15 cellular contexts compared by ENCODE assay signal in the genomic region with DNA sequence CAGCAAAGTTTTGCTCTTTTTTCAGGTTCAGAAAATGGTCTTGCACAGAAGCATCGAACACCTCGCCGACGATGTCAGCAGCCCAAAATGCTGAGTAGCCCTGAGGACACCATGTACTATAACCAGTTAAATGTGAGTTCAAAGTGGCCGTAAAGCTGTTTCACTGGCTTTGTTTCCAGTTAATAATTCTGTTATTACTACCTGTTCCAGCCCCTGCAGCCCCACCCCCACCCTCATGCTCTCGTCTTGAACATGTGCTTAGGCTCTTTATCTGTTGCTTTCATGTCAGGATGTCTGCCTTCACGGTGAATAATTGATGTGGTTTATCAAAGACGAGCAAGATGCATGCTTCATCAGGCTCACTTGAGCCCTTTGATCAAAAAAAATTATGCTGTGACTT.
DNase-seq lines count a peak whose midpoint lies in the region; ATAC-seq and TF ChIP-seq lines count a peak whose summit lies in the region.
"Had no signal": no experiment of that assay in that cellular context is flagged by ENCODE, and none has a peak within 500 bp of the region (broad histone marks: within the 10 kb centered on the region; RNA-seq: fewer than 3 reads in every experiment).

No MANE protein-coding gene starts in this region.

- no peaks in the 10 kb centered on the region for H3K9me3 ChIP-seq in aorta (ENCODE audit: control insufficient read depth, low read length)
- H3K9me3 ChIP-seq: neutrophil had no signal

- H3K36me3 ChIP-seq in aorta (ENCODE audit: control insufficient read depth in 1 of 2, insufficient read depth in 2 of 2, low read length in 1 of 2): no peaks in the 10 kb centered on the region
- H3K36me3 ChIP-seq: neutrophil had no signal

- H3K27me3 Mint-ChIP-seq in activated CD4-positive, alpha-beta T cell treated with anti-CD3 and anti-CD28 coated beads, Interleukin-2, amount 10 ng/mL, durations not matched to agents 24 days and 14 days: peaks cover 16% of the 10 kb centered on the region
- H3K27me3 Mint-ChIP-seq in central memory CD8-positive, alpha-beta T cell: no peaks in the 10 kb centered on the region
- H3K27me3 Mint-ChIP-seq in WTC11 (ENCODE audit: low read depth): no peaks in the 10 kb centered on the region

- H3K36me3 Mint-ChIP-seq in activated CD4-positive, alpha-beta T cell treated with anti-CD3 and anti-CD28 coated beads, Interleukin-2, amount 10 ng/mL, durations not matched to agents 24 days and 14 days (ENCODE audit: low read depth): no peaks in the 10 kb centered on the region
- H3K36me3 Mint-ChIP-seq in central memory CD8-positive, alpha-beta T cell (ENCODE audit: insufficient read depth): no peaks in the 10 kb centered on the region
- H3K36me3 Mint-ChIP-seq in WTC11: no peaks in the 10 kb centered on the region

- ATAC-seq in central memory CD8-positive, alpha-beta T cell (replicated peaks; ENCODE audit: extremely low read depth, poor library complexity, severe bottlenecking): peak; percentile 91
- ATAC-seq in stimulated activated naive CD8-positive, alpha-beta T cell treated with anti-CD3 and anti-CD28 coated beads, Interleukin-15, Interleukin-2, amounts not matched to agents 100 U/mL and 50 U/mL, for 24 hours: no peak
- ATAC-seq in aorta (ENCODE audit: low FRiP score) (no peak), WTC11 (no peak)
- ATAC-seq: Right ventricle myocardium inferior had no signal

- H3K4me1 Mint-ChIP-seq in activated CD4-positive, alpha-beta T cell treated with anti-CD3 and anti-CD28 coated beads, Interleukin-2, amount 10 ng/mL, durations not matched to agents 24 days and 14 days: peaks cover 12% of the 10 kb centered on the region
- H3K4me1 Mint-ChIP-seq in central memory CD8-positive, alpha-beta T cell: peaks cover 29% of the 10 kb centered on the region
- peaks cover 25% of the 10 kb centered on the region for H3K4me1 Mint-ChIP-seq in WTC11

- H3K27ac ChIP-seq in aorta (ENCODE audit: low read depth in 1 of 2, low read length in 2 of 2): no peak overlapping the region
- H3K27ac ChIP-seq: KMS-11, neutrophil, skin epidermis had no signal

- peak; percentile 10 for DNase-seq in stimulated activated CD4-positive, alpha-beta T cell treated with anti-CD3 and anti-CD28 coated beads, Interleukin-12 subunit alpha, Interleukin-12 subunit beta, amount 100 ng/mL, for 4 hours
- no peak for DNase-seq in stimulated activated CD4-positive, alpha-beta T cell treated with anti-CD3 and anti-CD28 coated beads, Interleukin-2, amount 100 ng/mL, for 48 hours
- DNase-seq in activated CD4-positive, alpha-beta T cell treated with anti-CD3 and anti-CD28 coated beads, Interleukin-2, amount 10 ng/mL, durations not matched to agents 24 days and 14 days: peak; percentile 69
- DNase-seq in central memory CD8-positive, alpha-beta T cell (ENCODE audit: low spot score in 2 of 2): peak in 1 of 2 donors; percentile 15
- DNase-seq in stimulated activated naive CD8-positive, alpha-beta T cell treated with anti-CD3 and anti-CD28 coated beads, Interleukin-15, Interleukin-2, amounts not matched to agents 100 U/mL and 50 U/mL, for 24 hours: peak; percentile 3
- DNase-seq in aorta (no peak), WTC11 (ENCODE audit: low spot score) (no peak), HT-29 (ENCODE audit: low spot score) (no peak)
- DNase-seq: amniotic stem cell, NCI-H187 treated with DMSO at 0.1 percent for 48 hours had no signal

- intact Hi-C loops in activated CD4-positive, alpha-beta T cell treated with anti-CD3 and anti-CD28 coated beads, Interleukin-2, amount 10 ng/mL, durations not matched to agents 24 days and 14 days (cut with micrococcal nuclease): no loop called here
- intact Hi-C loops in aorta (cut with DNase I): no loop called here

- no peak for TF ChIP-seq CTCF in WTC11 (IDR thresholded peaks at IDR 0.05)

- no peak overlapping the region for H3K4me3 ChIP-seq in aorta (ENCODE audit: low read length in 2 of 2)
- H3K4me3 ChIP-seq: skin epidermis had no signal

- no peak overlapping the region for H3K4me3 Mint-ChIP-seq in activated CD4-positive, alpha-beta T cell treated with anti-CD3 and anti-CD28 coated beads, Interleukin-2, amount 10 ng/mL, durations not matched to agents 24 days and 14 days
- H3K4me3 Mint-ChIP-seq in central memory CD8-positive, alpha-beta T cell: no peak overlapping the region
- no peak overlapping the region for H3K4me3 Mint-ChIP-seq in WTC11
- H3K4me3 Mint-ChIP-seq: dendritic cell treated with granulocyte-macrophage colony-stimulating factor and Interleukin-4, amounts not matched to agents 40 ng/mL and 50 ng/mL, for 4 days had no signal

- CTCF ChIA-PET in WTC11 (lab: Charles Lee): interaction anchor here (0.6 to 0.8 kb wide), 2 partner anchors 29 to 164 kb away, joined by 3 to 4 read pairs; no protein-coding TSS in a partner anchor

- H3K27me3 ChIP-seq in aorta (ENCODE audit: control insufficient read depth in 1 of 2, insufficient read depth in 2 of 2, low read length in 1 of 2): no peaks in the 10 kb centered on the region

- no peaks in the 10 kb centered on the region for H3K4me1 ChIP-seq in aorta (ENCODE audit: control insufficient read depth in 1 of 2, insufficient read depth in 2 of 2, low read length in 2 of 2)

- 74 to 77% methylated on average over 8 of the region's 8 CpGs for WGBS in aorta, 2 donors

- peaks cover 4% of the 10 kb centered on the region for H3K9me3 Mint-ChIP-seq in activated CD4-positive, alpha-beta T cell treated with anti-CD3 and anti-CD28 coated beads, Interleukin-2, amount 10 ng/mL, durations not matched to agents 24 days and 14 days
- H3K9me3 Mint-ChIP-seq in central memory CD8-positive, alpha-beta T cell: no peaks in the 10 kb centered on the region
- H3K9me3 Mint-ChIP-seq in WTC11: no peaks in the 10 kb centered on the region
- H3K9me3 Mint-ChIP-seq: dendritic cell treated with granulocyte-macrophage colony-stimulating factor and Interleukin-4, amounts not matched to agents 40 ng/mL and 50 ng/mL, for 4 days had no signal

- H3K27ac Mint-ChIP-seq in activated CD4-positive, alpha-beta T cell treated with anti-CD3 and anti-CD28 coated beads, Interleukin-2, amount 10 ng/mL, durations not matched to agents 24 days and 14 days: no peak overlapping the region
- no peak overlapping the region for H3K27ac Mint-ChIP-seq in central memory CD8-positive, alpha-beta T cell (ENCODE audit: low read depth)
- H3K27ac Mint-ChIP-seq in WTC11: no peak overlapping the region
- H3K27ac Mint-ChIP-seq: dendritic cell treated with granulocyte-macrophage colony-stimulating factor and Interleukin-4, amounts not matched to agents 40 ng/mL and 50 ng/mL, for 4 days had no signal

- POLR2A ChIA-PET in WTC11 (lab: Charles Lee): no interaction called here

TF ChIP-seq in WTC11, 78 proteins besides CTCF, POLR2A, EP300 and RAD21 (continues in another document):
- TF ChIP-seq, protein P1, sequence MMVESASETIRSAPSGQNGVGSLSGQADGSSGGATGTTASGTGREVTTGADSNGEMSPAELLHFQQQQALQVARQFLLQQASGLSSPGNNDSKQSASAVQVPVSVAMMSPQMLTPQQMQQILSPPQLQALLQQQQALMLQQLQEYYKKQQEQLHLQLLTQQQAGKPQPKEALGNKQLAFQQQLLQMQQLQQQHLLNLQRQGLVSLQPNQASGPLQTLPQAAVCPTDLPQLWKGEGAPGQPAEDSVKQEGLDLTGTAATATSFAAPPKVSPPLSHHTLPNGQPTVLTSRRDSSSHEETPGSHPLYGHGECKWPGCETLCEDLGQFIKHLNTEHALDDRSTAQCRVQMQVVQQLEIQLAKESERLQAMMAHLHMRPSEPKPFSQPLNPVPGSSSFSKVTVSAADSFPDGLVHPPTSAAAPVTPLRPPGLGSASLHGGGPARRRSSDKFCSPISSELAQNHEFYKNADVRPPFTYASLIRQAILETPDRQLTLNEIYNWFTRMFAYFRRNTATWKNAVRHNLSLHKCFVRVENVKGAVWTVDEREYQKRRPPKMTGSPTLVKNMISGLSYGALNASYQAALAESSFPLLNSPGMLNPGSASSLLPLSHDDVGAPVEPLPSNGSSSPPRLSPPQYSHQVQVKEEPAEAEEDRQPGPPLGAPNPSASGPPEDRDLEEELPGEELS (CRISPR knock-in tag; IDR thresholded peaks at IDR 0.05): no peak
- TF ChIP-seq NR1H2 (CRISPR knock-in tag; IDR thresholded peaks at IDR 0.05) (no peak), TP53 (CRISPR knock-in tag; IDR thresholded peaks at IDR 0.05) (no peak), FOXP1 (CRISPR knock-in tag; IDR thresholded peaks at IDR 0.05; ENCODE audit: borderline replicate concordance) (no peak), NFATC4 (CRISPR knock-in tag; IDR thresholded peaks at IDR 0.05) (no peak), CREM (CRISPR knock-in tag; IDR thresholded peaks at IDR 0.05) (no peak), ZNF219 (CRISPR knock-in tag; IDR thresholded peaks at IDR 0.05; ENCODE audit: borderline replicate concordance) (no peak), HMGA2 (CRISPR knock-in tag; IDR thresholded peaks at IDR 0.05) (no peak), FOXK1 (CRISPR knock-in tag; IDR thresholded peaks at IDR 0.05) (no peak), ATF1 (CRISPR knock-in tag; IDR thresholded peaks at IDR 0.05) (no peak), ZNF416 (CRISPR knock-in tag; IDR thresholded peaks at IDR 0.05) (no peak), ELF4 (CRISPR knock-in tag; IDR thresholded peaks at IDR 0.05; ENCODE audit: low read depth) (no peak)
- TF ChIP-seq, protein P2, sequence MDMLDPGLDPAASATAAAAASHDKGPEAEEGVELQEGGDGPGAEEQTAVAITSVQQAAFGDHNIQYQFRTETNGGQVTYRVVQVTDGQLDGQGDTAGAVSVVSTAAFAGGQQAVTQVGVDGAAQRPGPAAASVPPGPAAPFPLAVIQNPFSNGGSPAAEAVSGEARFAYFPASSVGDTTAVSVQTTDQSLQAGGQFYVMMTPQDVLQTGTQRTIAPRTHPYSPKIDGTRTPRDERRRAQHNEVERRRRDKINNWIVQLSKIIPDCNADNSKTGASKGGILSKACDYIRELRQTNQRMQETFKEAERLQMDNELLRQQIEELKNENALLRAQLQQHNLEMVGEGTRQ (CRISPR knock-in tag; IDR thresholded peaks at IDR 0.05): no peak
- TF ChIP-seq, protein P3, sequence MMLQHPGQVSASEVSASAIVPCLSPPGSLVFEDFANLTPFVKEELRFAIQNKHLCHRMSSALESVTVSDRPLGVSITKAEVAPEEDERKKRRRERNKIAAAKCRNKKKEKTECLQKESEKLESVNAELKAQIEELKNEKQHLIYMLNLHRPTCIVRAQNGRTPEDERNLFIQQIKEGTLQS (CRISPR knock-in tag; conservative IDR thresholded peaks at IDR 0.05): no peak
- TF ChIP-seq, protein P4, sequence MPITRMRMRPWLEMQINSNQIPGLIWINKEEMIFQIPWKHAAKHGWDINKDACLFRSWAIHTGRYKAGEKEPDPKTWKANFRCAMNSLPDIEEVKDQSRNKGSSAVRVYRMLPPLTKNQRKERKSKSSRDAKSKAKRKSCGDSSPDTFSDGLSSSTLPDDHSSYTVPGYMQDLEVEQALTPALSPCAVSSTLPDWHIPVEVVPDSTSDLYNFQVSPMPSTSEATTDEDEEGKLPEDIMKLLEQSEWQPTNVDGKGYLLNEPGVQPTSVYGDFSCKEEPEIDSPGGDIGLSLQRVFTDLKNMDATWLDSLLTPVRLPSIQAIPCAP (CRISPR knock-in tag; IDR thresholded peaks at IDR 0.05): no peak

Comparison
In these comparisons a context has a peak if more than half of its experiments do, and no peak if none do; other contexts are left out.
1. DNase-seq: peak in stimulated activated CD4-positive, alpha-beta T cell treated with anti-CD3 and anti-CD28 coated beads, Interleukin-12 subunit alpha, Interleukin-12 subunit beta, amount 100 ng/mL, for 4 hours (single experiment), activated CD4-positive, alpha-beta T cell treated with anti-CD3 and anti-CD28 coated beads, Interleukin-2, amount 10 ng/mL, durations not matched to agents 24 days and 14 days (single experiment) and stimulated activated naive CD8-positive, alpha-beta T cell treated with anti-CD3 and anti-CD28 coated beads, Interleukin-15, Interleukin-2, amounts not matched to agents 100 U/mL and 50 U/mL, for 24 hours (single experiment); none in stimulated activated CD4-positive, alpha-beta T cell treated with anti-CD3 and anti-CD28 coated beads, Interleukin-2, amount 100 ng/mL, for 48 hours (0 of 2), aorta (0 of 2), WTC11 (single experiment) and HT-29 (single experiment).